In genomic region chr20:48342822-48343513, GRCh38 we compare ENCODE assay signal across 1 cellular context.
TF ChIP-seq lines count a peak whose summit lies in the region.

No MANE protein-coding gene starts in this region.

TF ChIP-seq in HepG2, 621 proteins besides CTCF, POLR2A, EP300 and RAD21 (continued from another document):
- TF ChIP-seq ZNF580 (CRISPR knock-in tag; IDR thresholded peaks at IDR 0.05; ENCODE audit: borderline replicate concordance, low read depth): no peak
- TF ChIP-seq RFXANK (CRISPR knock-in tag; IDR thresholded peaks at IDR 0.05): no peak
- 0 out of 2 replicates have a peak, but pooled peaks have one; percentile 28 for TF ChIP-seq EED (CRISPR knock-in tag; IDR thresholded peaks at IDR 0.05)
- no peak for TF ChIP-seq NCOR1 (IDR thresholded peaks at IDR 0.05; ENCODE audit: borderline replicate concordance, low read length)
- no peak for TF ChIP-seq ZNF589 (CRISPR knock-in tag; conservative IDR thresholded peaks at IDR 0.05)
- peak; percentile 53; the same call in 1 of the 2 replicates for TF ChIP-seq ZNF629 (CRISPR knock-in tag; conservative IDR thresholded peaks at IDR 0.05)
- TF ChIP-seq MEIS2 (CRISPR knock-in tag; IDR thresholded peaks at IDR 0.05): no peak
